Comparison of ENCODE assay signal across 23 cellular contexts in the genomic region with DNA sequence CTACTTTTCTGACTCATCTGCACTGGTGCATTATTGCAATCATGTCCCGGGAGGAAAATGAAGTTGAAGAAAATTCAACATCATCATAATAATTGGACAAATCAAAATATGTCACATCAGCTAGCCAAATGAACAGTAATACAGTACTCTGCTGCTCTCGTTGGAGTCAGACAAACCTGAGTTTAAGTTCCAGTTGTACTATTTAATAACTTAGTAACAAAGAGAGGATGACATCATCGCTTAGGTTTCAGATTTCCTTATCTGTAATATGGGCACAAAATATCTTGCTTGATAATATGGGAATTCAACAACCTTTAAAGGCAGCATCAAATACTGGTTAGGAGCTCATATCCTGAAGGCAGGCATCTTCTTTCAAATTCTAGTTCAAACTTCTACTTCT.
A peak's percentile ranks its signal among the peaks of the same experiment; 100 is the strongest.
DNase-seq lines count a peak whose midpoint lies in the region; ATAC-seq, FAIRE-seq and TF ChIP-seq lines count a peak whose summit lies in the region.
"Had no signal": no experiment of that assay in that cellular context is flagged by ENCODE, and none has a peak within 500 bp of the region (broad histone marks: within the 10 kb centered on the region; RNA-seq: fewer than 3 reads in every experiment).

No MANE protein-coding gene starts in this region.

- FAIRE-seq in D721Med (lab: Jason Lieb, UNC) (peak; percentile 35), RCC 7860 (lab: Jason Lieb, UNC) (peak; percentile 48), kidney (lab: Jason Lieb, UNC) (no peak)
- FAIRE-seq: A549, GM12891, K562 had no signal

- intact Hi-C loops in kidney (cut with DNase I): no loop called here

- no peak overlapping the region for H3K9ac ChIP-seq in kidney (ENCODE audit: low read length in 2 of 2)

- no peak overlapping the region for H3K4me3 Mint-ChIP-seq in activated T-cell treated with anti-CD3 and anti-CD28 coated beads, Interleukin-2, amount 50 U/mL, for 72 hours
- H3K4me3 Mint-ChIP-seq: B cell, CD14-positive monocyte, H9 had no signal

- H3K27ac ChIP-seq in kidney (ENCODE audit: low read depth in 2 of 2, low read length in 2 of 2): no peak overlapping the region
- H3K27ac ChIP-seq: A549, SJCRH30 had no signal

- no peak for TF ChIP-seq CTCF in D721Med (IDR thresholded peaks at IDR 0.05; ENCODE audit: insufficient read depth, missing control alignments)
- no peak for TF ChIP-seq CTCF in choroid plexus epithelial cell (conservative IDR thresholded peaks at IDR 0.05; ENCODE audit: low read depth, low read length)
- no peak for TF ChIP-seq CTCF in kidney (IDR thresholded peaks at IDR 0.05; ENCODE audit: borderline replicate concordance, extremely low read depth, insufficient read depth)

- H3K27me3 Mint-ChIP-seq in activated T-cell treated with anti-CD3 and anti-CD28 coated beads, Interleukin-2, amount 50 U/mL, for 72 hours (ENCODE audit: low read depth): no peaks in the 10 kb centered on the region
- H3K27me3 Mint-ChIP-seq: B cell had no signal

- peaks cover 0 to 4% of the 10 kb centered on the region in 2 donors for H3K9me3 Mint-ChIP-seq in activated T-cell treated with anti-CD3 and anti-CD28 coated beads, Interleukin-2, amount 50 U/mL, for 72 hours

- no peaks in the 10 kb centered on the region for H3K4me1 ChIP-seq in kidney (ENCODE audit: control insufficient read depth in 1 of 2, insufficient read depth in 1 of 2, low read depth in 1 of 2, low read length in 2 of 2)
- H3K4me1 ChIP-seq: A549 had no signal

- no peaks in the 10 kb centered on the region for H3K9me3 ChIP-seq in kidney (ENCODE audit: control insufficient read depth in 1 of 2, low read length in 2 of 2)
- H3K9me3 ChIP-seq: A549, SJCRH30 had no signal

- H3K27ac Mint-ChIP-seq in activated T-cell treated with anti-CD3 and anti-CD28 coated beads, Interleukin-2, amount 50 U/mL, for 72 hours: no peak overlapping the region
- H3K27ac Mint-ChIP-seq: B cell, CD14-positive monocyte, H9 had no signal

- H3K4me1 Mint-ChIP-seq in activated T-cell treated with anti-CD3 and anti-CD28 coated beads, Interleukin-2, amount 50 U/mL, for 72 hours (ENCODE audit: low read depth): peaks cover 4% of the 10 kb centered on the region
- H3K4me1 Mint-ChIP-seq: B cell, CD14-positive monocyte, H9 had no signal

- no peak overlapping the region for H3K4me3 ChIP-seq in choroid plexus epithelial cell (ENCODE audit: low read depth, low read length)
- no peak overlapping the region for H3K4me3 ChIP-seq in kidney (ENCODE audit: low read length in 2 of 2)
- H3K4me3 ChIP-seq: A549, K562, SJCRH30 had no signal

- DNase-seq in D721Med (ENCODE audit: insufficient read length, low spot score) (no peak), RCC 7860 (ENCODE audit: low spot score) (no peak), choroid plexus epithelial cell (ENCODE audit: low read depth) (peak; percentile 56), kidney tubule cell (ENCODE audit: low spot score) (peak; percentile 31), GOT3 (lab: John Stamatoyannopoulos, UW) (no peak), kidney (no peak)
- DNase-seq in activated T-cell treated with anti-CD3 and anti-CD28 coated beads, Interleukin-2, amount 50 U/mL, for 72 hours: no peak
- DNase-seq: DND-41; H9; NCI-H1092; NCI-H1436; NCI-H1930; NCI-H2227 treated with DMSO at 0.1 percent for 48 hours; NCI-H510A treated with DMSO at 0.1 percent for 48 hours; NCI-H748 treated with DMSO at 0.1 percent for 48 hours; NK-92 treated with Interleukin-12 subunit alpha and Interleukin-12 subunit beta, amount 100 ng/mL, for 24 hours; SJCRH30 had no signal

- no peak for ATAC-seq in activated T-cell treated with anti-CD3 and anti-CD28 coated beads, Interleukin-2, amount 50 U/mL, for 72 hours (replicated peaks in 1 of 2)
- ATAC-seq: A549, K562, Panc1 had no signal

- H3K36me3 Mint-ChIP-seq in activated T-cell treated with anti-CD3 and anti-CD28 coated beads, Interleukin-2, amount 50 U/mL, for 72 hours (ENCODE audit: insufficient read depth in 2 of 2): no peaks in the 10 kb centered on the region
- H3K36me3 Mint-ChIP-seq: CD14-positive monocyte had no signal

- H3K36me3 ChIP-seq in kidney (ENCODE audit: control insufficient read depth in 1 of 2, insufficient read depth in 2 of 2, low read length in 2 of 2): no peaks in the 10 kb centered on the region
- H3K36me3 ChIP-seq: SJCRH30 had no signal

Comparison
In these comparisons a context has a peak if more than half of its experiments do, and no peak if none do; other contexts are left out.
1. DNase-seq: peak in choroid plexus epithelial cell (single experiment) and kidney tubule cell (single experiment); none in D721Med (single experiment), RCC 7860 (single experiment), GOT3 (single experiment), kidney (single experiment) and activated T-cell treated with anti-CD3 and anti-CD28 coated beads, Interleukin-2, amount 50 U/mL, for 72 hours (0 of 2).